ENCODE assay signal across 1 cellular context in genomic region chr17:81917565-81918332, GRCh38.
TF ChIP-seq lines count a peak whose summit lies in the region.

Gene SIRT7, minus strand, starts transcription at chr17:81918176. Its CDS starts 45 bp downstream, at chr17:81918131.

TF ChIP-seq in K562, 482 proteins besides CTCF, POLR2A, EP300 and RAD21 (continued from another document):
- TF ChIP-seq VEZF1 (CRISPR knock-in tag; IDR thresholded peaks at IDR 0.05) (peak; percentile 55), CHD1 (IDR thresholded peaks at IDR 0.05; ENCODE audit: low read length) (peak; percentile 53), POLR2AphosphoS2 (IDR thresholded peaks at IDR 0.05; ENCODE audit: low read length) (peak; percentile 94), ELF1 (tag; IDR thresholded peaks at IDR 0.05) (peak; percentile 90), ZBTB7A (IDR thresholded peaks at IDR 0.05; ENCODE audit: borderline replicate concordance, control insufficient read depth, low read depth, low read length) (peak; percentile 38; the same call in 1 of the 2 replicates), GABPB1 (CRISPR knock-in tag; IDR thresholded peaks at IDR 0.05) (peak; percentile 65; the same call in 1 of the 2 replicates), GATAD2B (IDR thresholded peaks at IDR 0.05; ENCODE audit: borderline replicate concordance) (peak; percentile 88), NR3C1 (CRISPR knock-in tag; IDR thresholded peaks at IDR 0.05) (peak; percentile 80; the same call in 1 of the 2 replicates), ZBTB33 (CRISPR knock-in tag; IDR thresholded peaks at IDR 0.05) (peak; percentile 25; the same call in 1 of the 2 replicates), SREBF1 (IDR thresholded peaks at IDR 0.05; ENCODE audit: borderline replicate concordance, low read depth, low read length) (no peak), AFF4 (CRISPR knock-in tag; IDR thresholded peaks at IDR 0.05) (0 out of 2 replicates have a peak, but pooled peaks have one; percentile 19), RBM22 (IDR thresholded peaks at IDR 0.05; ENCODE audit: low read depth, low read length, poor library complexity, severe bottlenecking) (peak; percentile 82), PCBP1 (IDR thresholded peaks at IDR 0.05; ENCODE audit: low read depth, low read length, poor library complexity, severe bottlenecking) (peak; percentile 31), SAFB2 (IDR thresholded peaks at IDR 0.05; ENCODE audit: borderline replicate concordance, low read depth, low read length, severe bottlenecking) (no peak)
